In the genomic region with DNA sequence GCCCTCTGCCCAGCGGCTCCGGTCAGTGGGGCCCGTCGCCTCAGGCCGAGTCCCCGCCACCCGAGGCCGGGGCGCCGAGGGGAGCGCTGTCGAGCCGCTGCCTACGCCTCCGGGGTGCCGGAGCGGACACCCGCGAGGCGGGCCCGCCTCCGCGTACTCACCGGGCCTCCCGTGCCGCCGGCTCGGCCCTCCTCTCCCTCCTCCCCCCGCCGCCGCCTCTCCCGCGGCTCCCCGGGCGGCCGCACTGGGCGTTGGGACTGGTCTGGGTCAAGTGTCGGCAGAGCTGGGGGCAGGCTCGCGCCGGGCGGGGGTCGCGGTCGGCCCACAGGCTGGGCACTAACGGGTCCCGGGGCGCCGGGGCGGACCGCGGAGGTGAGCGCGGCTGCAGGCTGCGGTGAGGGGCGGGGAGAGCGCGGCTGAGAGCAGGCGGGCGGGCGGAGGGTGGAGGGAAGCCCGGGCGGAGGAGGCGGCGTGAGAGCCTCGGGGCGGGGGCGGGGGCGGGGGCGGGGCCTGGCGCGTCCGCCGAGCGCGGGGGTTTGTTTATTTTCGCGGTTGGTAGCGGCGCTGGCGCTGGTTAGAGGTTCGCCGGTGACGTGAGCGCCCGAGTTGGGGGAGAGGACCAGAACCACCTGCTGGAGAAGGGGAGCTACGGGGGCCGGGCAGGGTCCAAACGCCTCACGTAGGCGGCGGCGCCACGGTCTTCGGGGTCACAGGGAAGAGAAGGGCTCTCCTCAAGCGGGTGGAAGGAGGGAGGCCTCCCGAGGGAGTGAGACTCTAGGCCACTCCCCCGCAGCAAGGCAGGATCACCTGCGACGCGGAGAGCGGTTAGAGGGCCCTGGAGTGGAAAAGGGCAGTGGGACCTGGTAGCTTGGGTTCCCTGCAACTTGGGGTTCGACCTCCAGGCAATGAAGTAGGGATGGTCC, we compare ENCODE assay signal across 1 cellular context.
TF ChIP-seq lines count a peak whose summit lies in the region.

Gene GKAP1, minus strand, starts transcription at position 414 of the 923 bp plus-strand sequence. CDS start 11,252 bp downstream, outside the sequence.

TF ChIP-seq in H1, 55 proteins besides CTCF, POLR2A, EP300 and RAD21:
- peak; percentile 92 for TF ChIP-seq KDM4A (IDR thresholded peaks at IDR 0.05; ENCODE audit: low read depth, low read length, severe bottlenecking)
- peak; percentile 37; the same call in 1 of the 2 replicates for TF ChIP-seq CREB1 (IDR thresholded peaks at IDR 0.05)
- TF ChIP-seq RBBP5 (IDR thresholded peaks at IDR 0.05; ENCODE audit: borderline replicate concordance, low read depth, low read length): 0 out of 2 replicates have a peak, but pooled peaks have one; percentile 24
